1 cellular context compared by ENCODE assay signal in the genomic region with DNA sequence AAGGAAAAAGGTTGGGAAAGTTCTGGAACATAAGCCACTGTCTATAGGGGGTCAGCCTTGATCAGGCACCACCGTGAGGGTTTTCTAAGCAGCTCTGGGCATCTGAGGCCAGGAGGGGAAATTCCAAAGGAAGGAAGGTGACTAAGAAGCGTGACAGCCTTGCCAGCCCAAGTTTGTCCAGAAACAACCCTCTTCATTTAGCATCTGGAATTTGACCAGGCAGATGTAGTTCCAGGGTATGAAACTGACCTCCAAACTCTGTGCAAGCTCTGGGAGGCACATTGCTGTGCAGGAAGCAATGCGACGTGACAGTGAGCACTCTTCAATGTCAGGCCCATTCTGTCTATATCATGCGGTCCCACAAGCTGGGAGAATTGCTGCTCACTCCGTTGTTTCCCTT.
TF ChIP-seq lines count a peak whose summit lies in the region.

No MANE protein-coding gene starts in this region.

TF ChIP-seq in GM23338, 12 proteins besides CTCF, POLR2A, EP300 and RAD21 (continued from another document):
- TF ChIP-seq, protein P1, sequence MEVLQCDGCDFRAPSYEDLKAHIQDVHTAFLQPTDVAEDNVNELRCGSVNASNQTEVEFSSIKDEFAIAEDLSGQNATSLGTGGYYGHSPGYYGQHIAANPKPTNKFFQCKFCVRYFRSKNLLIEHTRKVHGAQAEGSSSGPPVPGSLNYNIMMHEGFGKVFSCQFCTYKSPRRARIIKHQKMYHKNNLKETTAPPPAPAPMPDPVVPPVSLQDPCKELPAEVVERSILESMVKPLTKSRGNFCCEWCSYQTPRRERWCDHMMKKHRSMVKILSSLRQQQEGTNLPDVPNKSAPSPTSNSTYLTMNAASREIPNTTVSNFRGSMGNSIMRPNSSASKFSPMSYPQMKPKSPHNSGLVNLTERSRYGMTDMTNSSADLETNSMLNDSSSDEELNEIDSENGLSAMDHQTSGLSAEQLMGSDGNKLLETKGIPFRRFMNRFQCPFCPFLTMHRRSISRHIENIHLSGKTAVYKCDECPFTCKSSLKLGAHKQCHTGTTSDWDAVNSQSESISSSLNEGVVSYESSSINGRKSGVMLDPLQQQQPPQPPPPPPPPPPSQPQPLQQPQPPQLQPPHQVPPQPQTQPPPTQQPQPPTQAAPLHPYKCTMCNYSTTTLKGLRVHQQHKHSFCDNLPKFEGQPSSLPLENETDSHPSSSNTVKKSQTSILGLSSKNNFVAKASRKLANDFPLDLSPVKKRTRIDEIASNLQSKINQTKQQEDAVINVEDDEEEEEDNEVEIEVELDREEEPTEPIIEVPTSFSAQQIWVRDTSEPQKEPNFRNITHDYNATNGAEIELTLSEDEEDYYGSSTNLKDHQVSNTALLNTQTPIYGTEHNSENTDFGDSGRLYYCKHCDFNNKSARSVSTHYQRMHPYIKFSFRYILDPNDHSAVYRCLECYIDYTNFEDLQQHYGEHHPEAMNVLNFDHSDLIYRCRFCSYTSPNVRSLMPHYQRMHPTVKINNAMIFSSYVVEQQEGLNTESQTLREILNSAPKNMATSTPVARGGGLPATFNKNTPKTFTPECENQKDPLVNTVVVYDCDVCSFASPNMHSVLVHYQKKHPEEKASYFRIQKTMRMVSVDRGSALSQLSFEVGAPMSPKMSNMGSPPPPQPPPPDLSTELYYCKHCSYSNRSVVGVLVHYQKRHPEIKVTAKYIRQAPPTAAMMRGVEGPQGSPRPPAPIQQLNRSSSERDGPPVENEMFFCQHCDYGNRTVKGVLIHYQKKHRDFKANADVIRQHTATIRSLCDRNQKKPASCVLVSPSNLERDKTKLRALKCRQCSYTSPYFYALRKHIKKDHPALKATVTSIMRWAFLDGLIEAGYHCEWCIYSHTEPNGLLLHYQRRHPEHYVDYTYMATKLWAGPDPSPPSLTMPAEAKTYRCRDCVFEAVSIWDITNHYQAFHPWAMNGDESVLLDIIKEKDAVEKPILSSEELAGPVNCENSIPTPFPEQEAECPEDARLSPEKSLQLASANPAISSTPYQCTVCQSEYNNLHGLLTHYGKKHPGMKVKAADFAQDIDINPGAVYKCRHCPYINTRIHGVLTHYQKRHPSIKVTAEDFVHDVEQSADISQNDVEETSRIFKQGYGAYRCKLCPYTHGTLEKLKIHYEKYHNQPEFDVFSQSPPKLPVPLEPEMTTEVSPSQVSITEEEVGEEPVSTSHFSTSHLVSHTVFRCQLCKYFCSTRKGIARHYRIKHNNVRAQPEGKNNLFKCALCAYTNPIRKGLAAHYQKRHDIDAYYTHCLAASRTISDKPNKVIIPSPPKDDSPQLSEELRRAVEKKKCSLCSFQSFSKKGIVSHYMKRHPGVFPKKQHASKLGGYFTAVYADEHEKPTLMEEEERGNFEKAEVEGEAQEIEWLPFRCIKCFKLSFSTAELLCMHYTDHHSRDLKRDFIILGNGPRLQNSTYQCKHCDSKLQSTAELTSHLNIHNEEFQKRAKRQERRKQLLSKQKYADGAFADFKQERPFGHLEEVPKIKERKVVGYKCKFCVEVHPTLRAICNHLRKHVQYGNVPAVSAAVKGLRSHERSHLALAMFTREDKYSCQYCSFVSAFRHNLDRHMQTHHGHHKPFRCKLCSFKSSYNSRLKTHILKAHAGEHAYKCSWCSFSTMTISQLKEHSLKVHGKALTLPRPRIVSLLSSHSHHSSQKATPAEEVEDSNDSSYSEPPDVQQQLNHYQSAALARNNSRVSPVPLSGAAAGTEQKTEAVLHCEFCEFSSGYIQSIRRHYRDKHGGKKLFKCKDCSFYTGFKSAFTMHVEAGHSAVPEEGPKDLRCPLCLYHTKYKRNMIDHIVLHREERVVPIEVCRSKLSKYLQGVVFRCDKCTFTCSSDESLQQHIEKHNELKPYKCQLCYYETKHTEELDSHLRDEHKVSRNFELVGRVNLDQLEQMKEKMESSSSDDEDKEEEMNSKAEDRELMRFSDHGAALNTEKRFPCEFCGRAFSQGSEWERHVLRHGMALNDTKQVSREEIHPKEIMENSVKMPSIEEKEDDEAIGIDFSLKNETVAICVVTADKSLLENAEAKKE (CRISPR knock-in tag; IDR thresholded peaks at IDR 0.05), result no peak
- TF ChIP-seq EZH2 (IDR thresholded peaks at IDR 0.05; ENCODE audit: low read depth, unreplicated experiment) (no peak), STAT1 (IDR thresholded peaks at IDR 0.05; ENCODE audit: unreplicated experiment) (no peak), ZNF331 (CRISPR knock-in tag; IDR thresholded peaks at IDR 0.05; ENCODE audit: low read depth) (no peak)
